Comparison of ENCODE assay signal across 1 cellular context in the genomic region with DNA sequence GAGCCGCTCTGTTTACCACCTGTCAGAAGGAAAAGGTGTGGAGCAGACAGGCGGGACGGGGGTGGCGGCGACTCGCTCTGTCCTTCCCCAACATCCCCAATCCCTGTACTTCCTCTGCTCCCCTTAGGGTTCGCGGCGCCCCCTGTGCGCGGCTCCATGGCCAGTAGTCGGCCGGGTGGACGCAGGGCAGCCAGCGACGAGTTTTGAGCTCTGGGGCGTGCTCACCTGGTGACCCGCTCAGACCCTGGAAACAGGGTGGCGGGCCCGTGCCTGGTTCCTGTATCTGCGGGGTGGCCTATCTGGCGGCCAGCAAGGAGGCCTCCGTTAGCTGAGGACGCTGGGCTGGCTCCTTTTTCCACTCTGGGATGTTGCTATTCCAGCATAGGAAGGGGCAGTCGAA.
TF ChIP-seq lines count a peak whose summit lies in the region.

No MANE protein-coding gene starts in this region.

TF ChIP-seq in K562, 482 proteins besides CTCF, POLR2A, EP300 and RAD21:
- TF ChIP-seq L3MBTL2 (IDR thresholded peaks at IDR 0.05) (no peak), ZNF232 (CRISPR knock-in tag; IDR thresholded peaks at IDR 0.05) (no peak), ZNF592 (IDR thresholded peaks at IDR 0.05) (no peak), TARDBP (IDR thresholded peaks at IDR 0.05) (no peak)
- TF ChIP-seq, protein P1, sequence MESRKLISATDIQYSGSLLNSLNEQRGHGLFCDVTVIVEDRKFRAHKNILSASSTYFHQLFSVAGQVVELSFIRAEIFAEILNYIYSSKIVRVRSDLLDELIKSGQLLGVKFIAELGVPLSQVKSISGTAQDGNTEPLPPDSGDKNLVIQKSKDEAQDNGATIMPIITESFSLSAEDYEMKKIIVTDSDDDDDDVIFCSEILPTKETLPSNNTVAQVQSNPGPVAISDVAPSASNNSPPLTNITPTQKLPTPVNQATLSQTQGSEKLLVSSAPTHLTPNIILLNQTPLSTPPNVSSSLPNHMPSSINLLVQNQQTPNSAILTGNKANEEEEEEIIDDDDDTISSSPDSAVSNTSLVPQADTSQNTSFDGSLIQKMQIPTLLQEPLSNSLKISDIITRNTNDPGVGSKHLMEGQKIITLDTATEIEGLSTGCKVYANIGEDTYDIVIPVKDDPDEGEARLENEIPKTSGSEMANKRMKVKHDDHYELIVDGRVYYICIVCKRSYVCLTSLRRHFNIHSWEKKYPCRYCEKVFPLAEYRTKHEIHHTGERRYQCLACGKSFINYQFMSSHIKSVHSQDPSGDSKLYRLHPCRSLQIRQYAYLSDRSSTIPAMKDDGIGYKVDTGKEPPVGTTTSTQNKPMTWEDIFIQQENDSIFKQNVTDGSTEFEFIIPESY (CRISPR knock-in tag; IDR thresholded peaks at IDR 0.05), result peak; percentile 88
- TF ChIP-seq, protein P2, sequence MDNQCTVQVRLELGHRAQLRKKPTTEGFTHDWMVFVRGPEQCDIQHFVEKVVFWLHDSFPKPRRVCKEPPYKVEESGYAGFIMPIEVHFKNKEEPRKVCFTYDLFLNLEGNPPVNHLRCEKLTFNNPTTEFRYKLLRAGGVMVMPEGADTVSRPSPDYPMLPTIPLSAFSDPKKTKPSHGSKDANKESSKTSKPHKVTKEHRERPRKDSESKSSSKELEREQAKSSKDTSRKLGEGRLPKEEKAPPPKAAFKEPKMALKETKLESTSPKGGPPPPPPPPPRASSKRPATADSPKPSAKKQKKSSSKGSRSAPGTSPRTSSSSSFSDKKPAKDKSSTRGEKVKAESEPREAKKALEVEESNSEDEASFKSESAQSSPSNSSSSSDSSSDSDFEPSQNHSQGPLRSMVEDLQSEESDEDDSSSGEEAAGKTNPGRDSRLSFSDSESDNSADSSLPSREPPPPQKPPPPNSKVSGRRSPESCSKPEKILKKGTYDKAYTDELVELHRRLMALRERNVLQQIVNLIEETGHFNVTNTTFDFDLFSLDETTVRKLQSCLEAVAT (IDR thresholded peaks at IDR 0.05), result 0 out of 4 replicates have a peak, but pooled peaks of 1 of the 2 experiments have one; percentile 18
